In the genomic region with DNA sequence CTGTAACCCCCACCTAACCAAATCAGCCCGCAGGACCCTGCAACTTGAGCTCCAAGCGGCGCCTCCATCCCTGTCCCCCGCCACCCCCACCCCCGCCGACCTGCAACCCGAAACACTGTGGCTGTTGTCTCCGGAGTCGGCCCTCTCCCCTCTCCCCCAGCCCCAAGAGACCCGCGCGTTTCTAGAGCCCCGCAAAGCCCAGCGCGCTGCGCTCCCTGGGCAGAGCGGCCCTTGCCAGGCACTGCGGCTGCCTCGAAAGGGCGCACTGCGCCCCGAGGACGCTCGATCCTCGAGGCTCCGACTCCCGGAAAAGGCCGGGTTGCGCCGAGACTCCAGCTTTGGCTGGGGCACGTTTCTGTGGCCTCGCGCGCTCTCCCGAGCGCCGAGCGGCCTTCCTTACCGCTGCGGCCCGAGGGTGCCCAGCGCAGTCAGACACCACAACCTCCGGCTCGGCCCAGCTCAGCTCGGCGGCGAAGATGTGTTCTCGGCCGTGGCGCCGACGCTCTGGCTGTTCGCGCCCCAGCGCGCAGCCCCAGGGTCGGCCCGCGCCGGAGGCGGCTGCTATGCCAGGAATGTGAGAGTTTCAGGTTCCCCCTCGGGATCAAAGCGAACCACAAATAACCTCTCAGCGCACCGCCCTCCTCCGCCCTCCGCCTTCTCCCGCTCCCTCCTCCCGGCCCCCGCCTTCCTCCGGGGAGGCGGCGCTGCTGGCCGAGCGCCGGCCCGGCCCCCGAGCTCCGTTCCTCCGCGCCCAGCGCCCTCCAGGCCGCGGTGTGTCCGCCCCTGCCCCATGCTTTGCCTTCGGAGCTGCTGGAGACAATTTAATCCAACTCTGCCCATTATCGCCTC, we compare ENCODE assay signal across 8 cellular contexts. TPM values are rescaled to one million over a fixed set of nuclear protein-coding genes. Genes with fewer than 3 reads are reported as not detected.
DNase-seq lines count a peak whose midpoint lies in the region; ATAC-seq and TF ChIP-seq lines count a peak whose summit lies in the region.

TSS of gene AMOTL2 (minus strand) at position 506 of the 849 bp plus-strand sequence. CDS start 3,014 bp downstream, outside the sequence.

- H3K9me3 ChIP-seq in mucosa of descending colon = no peaks in the 10 kb centered on the region
- no peaks in the 10 kb centered on the region for H3K9me3 ChIP-seq in tibial nerve

- H3K27ac ChIP-seq in tibial nerve = peak within 1 kb of the TSS; percentile 89 to 100 (median 94)

- TF ChIP-seq POLR2A in tibial nerve (IDR thresholded peaks at IDR 0.05) = peak in 1 of 2 donors; percentile 71

- no peaks in the 10 kb centered on the region for H3K27me3 ChIP-seq in tibial nerve

- H3K9me3 Mint-ChIP-seq in activated CD4-positive, alpha-beta memory T cell treated with anti-CD3 and anti-CD28 coated beads for 36 hours = no peaks in the 10 kb centered on the region

- WGBS in tibial nerve, 2 donors = 0 to 1% methylated on average over 55 to 66 of the region's 87 CpGs

- H3K4me3 ChIP-seq in mucosa of descending colon (peak within 1 kb of the TSS; percentile 24), tibial nerve (peak within 1 kb of the TSS; percentile 66 to 86 (median 78))

- intact Hi-C loops in activated CD4-positive, alpha-beta memory T cell treated with anti-CD3 and anti-CD28 coated beads for 36 hours (cut with micrococcal nuclease) = loop anchor here (5.0 kb wide), 1 partner anchor 113 kb away; the partner anchor contains the start of genes ANAPC13 and CEP63
- intact Hi-C loops in mucosa of descending colon (cut with DNase I, micrococcal nuclease) = no loop called here

- TF ChIP-seq CTCF in mucosa of descending colon (IDR thresholded peaks at IDR 0.05) (no peak), tibial nerve (IDR thresholded peaks at IDR 0.05) (peak in 1 of 5 experiments; percentile 21)

- peak within 1 kb of the TSS; percentile 66 for H3K4me3 Mint-ChIP-seq in activated CD4-positive, alpha-beta memory T cell treated with anti-CD3 and anti-CD28 coated beads for 36 hours

- H3K27me3 Mint-ChIP-seq in activated CD4-positive, alpha-beta memory T cell treated with anti-CD3 and anti-CD28 coated beads for 36 hours = peaks cover 32% of the 10 kb centered on the region

- H3K27ac Mint-ChIP-seq in activated CD4-positive, alpha-beta memory T cell treated with anti-CD3 and anti-CD28 coated beads for 36 hours = no peak within 1 kb of the TSS

- peak in 1 of 2 donors; percentile 93 for TF ChIP-seq EP300 in tibial nerve (IDR thresholded peaks at IDR 0.05)

- peaks cover 8% of the 10 kb centered on the region for H3K4me1 Mint-ChIP-seq in activated CD4-positive, alpha-beta memory T cell treated with anti-CD3 and anti-CD28 coated beads for 36 hours (ENCODE audit: low read depth)

- DNase-seq in Ammon's horn (ENCODE audit: low spot score) (peak; percentile 88), NCI-H146 (lab: John Stamatoyannopoulos, UW) (peak; percentile 83), fibroblast of gingiva (ENCODE audit: low read depth) (peak; percentile 95), mucosa of descending colon (peak; percentile 77 to 87 (median 87)), tibial nerve (ENCODE audit: low spot score in 2 of 2) (peak; percentile 76)
- DNase-seq in activated CD4-positive, alpha-beta memory T cell treated with anti-CD3 and anti-CD28 coated beads for 36 hours = peak; percentile 29

- H3K4me1 ChIP-seq in mucosa of descending colon (ENCODE audit: low read depth) (peaks cover 16% of the 10 kb centered on the region), tibial nerve (peaks cover 10 to 59% (median 39%) of the 10 kb centered on the region in 4 donors)

- POLR2A ChIA-PET in activated CD4-positive, alpha-beta memory T cell treated with anti-CD3 and anti-CD28 coated beads for 36 hours (lab: Charles Lee) = no interaction called here

- H3K36me3 ChIP-seq in mucosa of descending colon (ENCODE audit: low read depth) = no peaks in the 10 kb centered on the region
- H3K36me3 ChIP-seq in tibial nerve = peaks cover 8 to 28% (median 9%) of the 10 kb centered on the region in 3 donors

- ATAC-seq in GM18502 (IDR thresholded peaks at IDR 0.05; ENCODE audit: poor library complexity, unreplicated experiment) (peak; percentile 60), mucosa of descending colon (peak; percentile 80), HG02571 (IDR thresholded peaks at IDR 0.05; ENCODE audit: unreplicated experiment) (no peak)

- CTCF ChIA-PET in activated CD4-positive, alpha-beta memory T cell treated with anti-CD3 and anti-CD28 coated beads for 36 hours (lab: Charles Lee) = interaction anchor here (2.0 to 2.1 kb wide), 2 partner anchors 10 to 66 kb away, joined by 5 to 10 read pairs; no protein-coding TSS in a partner anchor

- no peaks in the 10 kb centered on the region for H3K36me3 Mint-ChIP-seq in activated CD4-positive, alpha-beta memory T cell treated with anti-CD3 and anti-CD28 coated beads for 36 hours

RNA-seq across cellular contexts. Expression of gene AMOTL2, which starts in this region (rescaled TPM):
- total RNA-seq in activated CD4-positive, alpha-beta memory T cell treated with anti-CD3 and anti-CD28 coated beads for 36 hours = under 1 TPM; 0.12 to 0.39 TPM
- total RNA-seq in mucosa of descending colon = 10 to 100 TPM; 17.9 to 35.1 (median 21.2) TPM
- total RNA-seq in tibial nerve = 100 to 1,000 TPM; 216 to 337 (median 255) TPM

Comparison
In these comparisons a context has a peak if more than half of its experiments do, and no peak if none do; other contexts are left out.
1. RNA of gene AMOTL2 (total RNA-seq): 216 to 337 TPM in tibial nerve and 17.9 to 35.1 TPM in mucosa of descending colon; 0.12 to 0.39 TPM in activated CD4-positive, alpha-beta memory T cell treated with anti-CD3 and anti-CD28 coated beads for 36 hours; every median in the first group is over 10 times any median in the second.
2. RNA of gene AMOTL2 (total RNA-seq): 216 to 337 TPM in tibial nerve; 17.9 to 35.1 TPM in mucosa of descending colon; every median in the first group is over 4 times any median in the second.
3. Peak in DNase-seq in activated CD4-positive, alpha-beta memory T cell treated with anti-CD3 and anti-CD28 coated beads for 36 hours; RNA of the gene not detected or under 1 TPM.
4. DNase-seq: peak in every context shown above with its lines; median percentile 95 in fibroblast of gingiva; 88 in Ammon's horn; 87 in mucosa of descending colon; 83 in NCI-H146; 76 in tibial nerve; 29 in activated CD4-positive, alpha-beta memory T cell treated with anti-CD3 and anti-CD28 coated beads for 36 hours.